8 cellular contexts compared by ENCODE assay signal in the genomic region with DNA sequence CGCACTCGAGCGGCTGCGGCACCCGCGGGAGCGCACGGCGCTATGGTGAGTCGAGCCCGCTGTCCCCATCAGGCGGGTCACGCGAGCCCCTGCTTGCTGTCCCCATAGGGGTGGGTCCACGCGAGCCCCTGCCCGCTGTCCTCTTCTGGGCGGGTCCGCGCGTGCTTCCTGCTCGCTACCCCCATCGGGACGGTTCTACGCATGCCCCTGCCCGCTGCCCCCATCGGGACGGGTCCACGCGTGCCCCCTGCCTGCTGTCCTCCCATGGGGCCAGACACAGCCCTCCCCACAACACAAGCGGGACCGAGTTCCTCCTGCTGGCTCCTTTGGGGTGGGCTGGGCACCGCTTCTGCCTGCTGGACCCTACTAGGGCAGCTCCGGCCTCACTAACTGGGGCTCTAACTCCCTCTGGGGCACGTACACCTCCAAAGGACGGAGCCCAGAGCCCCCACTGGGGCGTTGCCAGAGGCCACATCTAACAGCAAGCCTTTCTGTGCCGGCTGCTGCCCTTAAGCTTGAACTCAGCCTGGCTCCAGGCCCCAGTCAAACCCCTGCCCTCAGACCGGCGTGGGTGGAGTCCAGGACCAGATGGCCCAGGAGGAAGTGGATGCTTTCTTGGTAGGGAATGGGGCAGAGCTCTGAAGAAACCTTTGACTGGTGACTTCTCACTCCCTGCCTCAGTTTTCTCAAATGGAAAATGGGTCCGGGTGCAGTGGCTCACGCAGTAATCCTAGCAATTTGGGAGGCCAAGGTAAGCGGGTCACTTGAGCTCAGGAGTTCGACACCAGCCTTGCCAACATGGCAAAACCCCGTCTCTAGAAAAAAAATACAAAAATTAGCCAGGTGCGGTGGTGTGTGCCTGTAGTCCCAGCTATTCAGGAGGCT. TPM values are rescaled to one million over a fixed set of nuclear protein-coding genes. Genes with fewer than 3 reads are reported as not detected.
A peak's percentile ranks its signal among the peaks of the same experiment; 100 is the strongest.
DNase-seq lines count a peak whose midpoint lies in the region; ATAC-seq and TF ChIP-seq lines count a peak whose summit lies in the region.

No MANE protein-coding gene starts in this region.

- H3K4me1 Mint-ChIP-seq in T-cell: peaks cover 14 to 25% (median 23%) of the 10 kb centered on the region in 3 donors

- CTCF ChIA-PET in T-cell (lab: Charles Lee): no interaction called here

- H3K9ac ChIP-seq in duodenal mucosa (ENCODE audit: low read depth in 1 of 2, low read length in 2 of 2): peak overlapping the region; percentile 63 to 93

- H3K27ac Mint-ChIP-seq in T-cell: peak overlapping the region; percentile 6 to 46

- 7 to 8% methylated on average over 45 to 46 of the region's 46 CpGs for WGBS in lung, 2 donors

- ATAC-seq in GM21360 (IDR thresholded peaks at IDR 0.05; ENCODE audit: unreplicated experiment) (peak; percentile 26), T-cell (replicated peaks in 1 of 4) (peak in 3 of 4 experiments; percentile 34 to 44 (median 38)), lung (ENCODE audit: insufficient read depth, low FRiP score) (peak; percentile 54)

- no peaks in the 10 kb centered on the region for H3K27me3 ChIP-seq in duodenal mucosa (ENCODE audit: control insufficient read depth in 1 of 2, insufficient read depth in 2 of 2, low read length in 2 of 2)
- no peaks in the 10 kb centered on the region for H3K27me3 ChIP-seq in lung (ENCODE audit: control insufficient read depth, insufficient read depth)

- no peak for TF ChIP-seq CTCF in lung (IDR thresholded peaks at IDR 0.05; ENCODE audit: control extremely low read depth, extremely low read depth)

- POLR2A ChIA-PET in T-cell (lab: Charles Lee): no interaction called here

- H3K36me3 ChIP-seq in duodenal mucosa (ENCODE audit: control insufficient read depth in 1 of 2, insufficient read depth in 2 of 2, low read length in 2 of 2) (peaks cover 10 to 18% of the 10 kb centered on the region in 2 donors), lung (ENCODE audit: control insufficient read depth in 2 of 2, insufficient read depth in 2 of 2, low read length in 2 of 2) (peaks cover 0 to 14% of the 10 kb centered on the region in 2 donors)

- H3K36me3 Mint-ChIP-seq in T-cell: peaks cover 14% of the 10 kb centered on the region

- no peaks in the 10 kb centered on the region for H3K27me3 Mint-ChIP-seq in T-cell

- H3K4me3 Mint-ChIP-seq in T-cell: peak overlapping the region; percentile 77 to 83 (median 80)

- H3K9me3 ChIP-seq in duodenal mucosa (ENCODE audit: control insufficient read depth in 1 of 2, low read length in 2 of 2): no peaks in the 10 kb centered on the region
- H3K9me3 ChIP-seq in lung (ENCODE audit: control insufficient read depth in 2 of 2, insufficient read depth in 1 of 2, low read length in 1 of 2): no peaks in the 10 kb centered on the region

- H3K4me1 ChIP-seq in duodenal mucosa (ENCODE audit: control insufficient read depth in 1 of 2, insufficient read depth in 2 of 2, low read length in 2 of 2): peaks cover 9 to 10% of the 10 kb centered on the region in 2 donors
- H3K4me1 ChIP-seq in lung (ENCODE audit: control insufficient read depth in 2 of 2, insufficient read depth in 2 of 2, low read length in 2 of 2): peaks cover 0 to 2% of the 10 kb centered on the region in 2 donors

- peak overlapping the region; percentile 69 for H3K27ac ChIP-seq in duodenal mucosa (ENCODE audit: low read depth, low read length)
- H3K27ac ChIP-seq in lung (ENCODE audit: low read depth in 1 of 2, low read length in 1 of 2): peak overlapping the region; percentile 56 to 86

- H3K4me3 ChIP-seq in duodenal mucosa (ENCODE audit: low read depth in 1 of 2, low read length in 2 of 2): peak overlapping the region; percentile 95
- peak overlapping the region; percentile 97 for H3K4me3 ChIP-seq in lung

- peak; percentile 7 for DNase-seq in DMS79 treated with DMSO at 0.1 percent for 48 hours (lab: John Stamatoyannopoulos, UW)
- peak; percentile 75 for DNase-seq in HT-29 (ENCODE audit: low spot score)
- DNase-seq in T-cell: peak in 4 of 34 experiments; percentile 10 to 21 (median 11)
- peak; percentile 69 for DNase-seq in lung (ENCODE audit: low spot score)
- DNase-seq in stimulated activated CD8-positive, alpha-beta memory T cell treated with anti-CD3 and anti-CD28 coated beads, Interleukin-15, amount 100 ng/mL, for 24 hours (ENCODE audit: low read depth): peak; percentile 32
- no peak for DNase-seq in effector CD8-positive, alpha-beta T cell (lab: John Stamatoyannopoulos, UW)

- H3K9me3 Mint-ChIP-seq in T-cell: no peaks in the 10 kb centered on the region

RNA-seq across cellular contexts. Expression of a gene that starts 0.7 kb away (rescaled TPM):
- 76.2 and 88.5 TPM in 2 replicates for total RNA-seq in HT-29 (2014; rRNA removed; shearing (Covaris generic))
- total RNA-seq in T-cell (10 to 100 TPM; 43.0 to 78.1 (median 70.8) TPM), lung (100 to 1,000 TPM in 1 of 2 donors, 10 to 100 TPM in 1; 39.9 to 129 TPM)
- 100 to 1,000 TPM in 1 of 2 donors, 10 to 100 TPM in 1; 63.3 to 107 TPM for polyA plus RNA-seq in lung

RNA-seq across cellular contexts. Expression of a gene that starts 44.7 kb away (rescaled TPM):
- 75.7 and 90.9 TPM in 2 replicates for total RNA-seq in HT-29 (2014; rRNA removed; shearing (Covaris generic))
- 100 to 1,000 TPM in 1 of 5 donors, 10 to 100 TPM in 4; 46.2 to 103 (median 77.5) TPM for total RNA-seq in T-cell
- 100 to 1,000 TPM in 1 of 2 donors, 10 to 100 TPM in 1; 63.2 to 109 TPM for total RNA-seq in lung
- polyA plus RNA-seq in lung: 100 to 1,000 TPM; 107 to 122 TPM
